16 cellular contexts compared by ENCODE assay signal in genomic region chr7:43485580-43485979, GRCh38.
DNase-seq lines count a peak whose midpoint lies in the region; ATAC-seq and TF ChIP-seq lines count a peak whose summit lies in the region.
"Had no signal": no experiment of that assay in that cellular context is flagged by ENCODE, and none has a peak within 500 bp of the region (broad histone marks: within the 10 kb centered on the region; RNA-seq: fewer than 3 reads in every experiment).

No MANE protein-coding gene starts in this region.

- CTCF ChIA-PET in Caco-2 (lab: Charles Lee) (interaction anchor here (1.1 kb wide), 1 partner anchor 244 kb away, joined by 3 read pairs; the partner anchor contains the start of gene COA1), PC-3 (lab: Charles Lee) (interaction anchor here (1.6 kb wide), 1 partner anchor 97 kb away, joined by 7 read pairs; the partner anchor contains the start of gene STK17A)

- 0 out of 2 replicates have a peak overlapping the region, but pooled peaks have one; percentile 32 for H3K4me2 ChIP-seq in PC-3 (ENCODE audit: low read length)

- H3K4me1 ChIP-seq in Caco-2, result peaks cover 68% of the 10 kb centered on the region
- H3K4me1 ChIP-seq in PC-3 (ENCODE audit: insufficient read depth, low read length), result peaks cover 22% of the 10 kb centered on the region
- H3K4me1 ChIP-seq in upper lobe of right lung, result no peaks in the 10 kb centered on the region
- peaks cover 0 to 22% (median 0%) of the 10 kb centered on the region in 4 donors for H3K4me1 ChIP-seq in tibial nerve
- H3K4me1 ChIP-seq: HAP-1 had no signal

- H3K27me3 ChIP-seq in Caco-2 (replicated peaks; ENCODE audit: control insufficient read depth, insufficient read depth, low read length), result no peaks in the 10 kb centered on the region
- H3K27me3 ChIP-seq in PC-3 (ENCODE audit: low read length), result no peaks in the 10 kb centered on the region
- H3K27me3 ChIP-seq in upper lobe of right lung, result no peaks in the 10 kb centered on the region
- H3K27me3 ChIP-seq in tibial nerve, result no peaks in the 10 kb centered on the region

- no peak for DNase-seq in Caco-2
- DNase-seq in PC-3, result peak; percentile 48
- DNase-seq in epithelial cell of esophagus (ENCODE audit: low read depth), result peak; percentile 44
- DNase-seq in upper lobe of right lung, result no peak
- DNase-seq in tibial nerve (ENCODE audit: low spot score in 2 of 2), result no peak
- DNase-seq in A172 (ENCODE audit: low spot score), result no peak
- DNase-seq: C1 segment of cervical spinal cord; CD4-positive, alpha-beta T cell; DMS153; DMS79 treated with DMSO at 0.1 percent for 48 hours; EL; GDM1 had no signal

- no peak for TF ChIP-seq EP300 in tibial nerve (IDR thresholded peaks at IDR 0.05)

- BruUV-seq in Caco-2 (replicated peaks; lab: Mats Ljungman, UMichigan) (no TSS peak), PC-3 (replicated peaks; lab: Mats Ljungman, UMichigan) (no TSS peak)

- peak overlapping the region; percentile 33 for H3K27ac ChIP-seq in PC-3 (ENCODE audit: low read length)
- H3K27ac ChIP-seq in upper lobe of right lung, result no peak overlapping the region
- no peak overlapping the region for H3K27ac ChIP-seq in tibial nerve

- H3K9me3 ChIP-seq in Caco-2 (no peaks in the 10 kb centered on the region), PC-3 (ENCODE audit: low read length) (no peaks in the 10 kb centered on the region), upper lobe of right lung (no peaks in the 10 kb centered on the region), tibial nerve (no peaks in the 10 kb centered on the region)
- H3K9me3 ChIP-seq: HAP-1 had no signal

- H3K27me3 Mint-ChIP-seq in Caco-2 (ENCODE audit: insufficient read depth, unreplicated experiment) (no peaks in the 10 kb centered on the region), nephron (ENCODE audit: low read depth) (no peaks in the 10 kb centered on the region)
- H3K27me3 Mint-ChIP-seq: IgD-negative memory B cell had no signal

- H3K36me3 ChIP-seq in Caco-2 (ENCODE audit: control insufficient read depth, insufficient read depth, low read length) (no peaks in the 10 kb centered on the region), PC-3 (ENCODE audit: low read depth, low read length) (no peaks in the 10 kb centered on the region), upper lobe of right lung (no peaks in the 10 kb centered on the region), tibial nerve (no peaks in the 10 kb centered on the region)
- H3K36me3 ChIP-seq: HAP-1 had no signal

- H3K27ac Mint-ChIP-seq in Caco-2 (ENCODE audit: unreplicated experiment) (peak overlapping the region; percentile 90), nephron (peak overlapping the region; percentile 71 to 89 (median 72))
- H3K27ac Mint-ChIP-seq: B cell; CD4-positive, alpha-beta T cell; IgD-negative memory B cell had no signal

- H3K9me2 ChIP-seq in PC-3 (replicated peaks; ENCODE audit: low read length), result no peaks in the 10 kb centered on the region

- TF ChIP-seq POLR2A in tibial nerve (IDR thresholded peaks at IDR 0.05), result no peak

- no peaks in the 10 kb centered on the region for H3K9me3 Mint-ChIP-seq in Caco-2 (ENCODE audit: unreplicated experiment)
- H3K9me3 Mint-ChIP-seq in nephron, result no peaks in the 10 kb centered on the region
- H3K9me3 Mint-ChIP-seq: CD4-positive, alpha-beta T cell had no signal

- intact Hi-C loops in Caco-2 (cut with micrococcal nuclease; ENCODE audit: unreplicated experiment) (no loop called here), PC-3 (cut with micrococcal nuclease) (no loop called here), upper lobe of right lung (cut with DNase I) (no loop called here)

- no peaks in the 10 kb centered on the region for H3F3A ChIP-seq in PC-3 (ENCODE audit: low read length, unreplicated experiment)

- POLR2A ChIA-PET in Caco-2 (lab: Charles Lee) (no interaction called here), PC-3 (lab: Charles Lee; ENCODE audit: unreplicated experiment) (no interaction called here)

- ATAC-seq in PC-3 (peak; percentile 96), upper lobe of right lung (no peak)

- no peak overlapping the region for H2AFZ ChIP-seq in PC-3 (ENCODE audit: low read length)

- H3K4me1 Mint-ChIP-seq in Caco-2 (ENCODE audit: low read depth, unreplicated experiment), result peaks cover 59% of the 10 kb centered on the region
- peaks cover 61% of the 10 kb centered on the region for H3K4me1 Mint-ChIP-seq in nephron

- no peaks in the 10 kb centered on the region for H3K79me2 ChIP-seq in PC-3 (ENCODE audit: low read length)

- 95 to 97% methylated on average over 2 of the region's 2 CpGs for WGBS in tibial nerve, 2 donors

- H3K36me3 Mint-ChIP-seq in Caco-2 (ENCODE audit: insufficient read depth, unreplicated experiment) (no peaks in the 10 kb centered on the region), nephron (ENCODE audit: low read depth) (no peaks in the 10 kb centered on the region)
- H3K36me3 Mint-ChIP-seq: IgD-negative memory B cell had no signal

- H4K20me1 ChIP-seq in PC-3 (ENCODE audit: low read length), result no peaks in the 10 kb centered on the region

- H3K9ac ChIP-seq in PC-3 (ENCODE audit: low read length), result no peak overlapping the region

- H3K4me3 Mint-ChIP-seq in Caco-2 (ENCODE audit: unreplicated experiment) (no peak overlapping the region), nephron (no peak overlapping the region)
- H3K4me3 Mint-ChIP-seq: B cell; CD4-positive, alpha-beta T cell; IgD-negative memory B cell had no signal

- H3K4me3 ChIP-seq in Caco-2 (ENCODE audit: low read depth, low read length) (no peak overlapping the region), PC-3 (ENCODE audit: low read length) (no peak overlapping the region), epithelial cell of esophagus (ENCODE audit: low read length) (no peak overlapping the region), upper lobe of right lung (no peak overlapping the region), tibial nerve (no peak overlapping the region)
- H3K4me3 ChIP-seq: HAP-1 had no signal

- no peak for TF ChIP-seq CTCF in Caco-2 (IDR thresholded peaks at IDR 0.05; ENCODE audit: insufficient read depth in 1 of 2, low read depth in 1 of 2, low read length in 1 of 2, severe bottlenecking in 1 of 2, unreplicated experiment in 1 of 2)
- TF ChIP-seq CTCF in PC-3 (conservative IDR thresholded peaks at IDR 0.05; ENCODE audit: low read depth, low read length), result no peak
- no peak for TF ChIP-seq CTCF in epithelial cell of esophagus (IDR thresholded peaks at IDR 0.05; ENCODE audit: insufficient read depth, low read depth, low read length, missing control alignments)
- TF ChIP-seq CTCF in nephron (IDR thresholded peaks at IDR 0.05; ENCODE audit: unreplicated experiment in 3 of 3), result no peak
- no peak for TF ChIP-seq CTCF in upper lobe of right lung (IDR thresholded peaks at IDR 0.05)
- TF ChIP-seq CTCF in tibial nerve (IDR thresholded peaks at IDR 0.05), result no peak

Comparison
In these comparisons a context has a peak if more than half of its experiments do, and no peak if none do; other contexts are left out.
1. DNase-seq: peak in PC-3 (single experiment) and epithelial cell of esophagus (single experiment); none in Caco-2 (0 of 2), upper lobe of right lung (single experiment), tibial nerve (0 of 2) and A172 (single experiment).